In the genomic region with DNA sequence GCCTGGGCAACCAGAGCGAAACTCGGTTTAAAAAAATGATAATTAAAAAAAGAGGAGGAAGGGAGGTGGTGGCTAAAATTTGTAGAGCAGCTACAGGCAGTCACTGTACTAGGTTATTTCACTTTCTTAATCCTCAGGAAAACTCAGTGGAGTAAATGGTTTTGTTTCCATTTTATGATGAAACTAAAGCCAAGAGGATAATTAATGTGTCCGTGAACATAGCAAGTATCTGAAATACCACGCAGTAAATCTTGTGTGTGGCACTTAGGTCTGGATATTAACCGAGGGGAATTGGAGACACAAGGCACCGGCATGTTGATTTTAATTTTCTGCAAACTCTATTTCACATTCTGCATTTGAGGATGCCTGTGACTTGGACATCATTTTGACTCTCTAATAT, we compare ENCODE assay signal across 23 cellular contexts.
"Had no signal": no experiment of that assay in that cellular context is flagged by ENCODE, and none has a peak within 500 bp of the region (broad histone marks: within the 10 kb centered on the region; RNA-seq: fewer than 3 reads in every experiment).

No MANE protein-coding gene starts in this region.

- DNase-seq: dermis blood vessel endothelial cell; effector memory CD4-positive, alpha-beta T cell; erythroblast; hypothalamus; immature natural killer cell; islet precursor cell; kidney glomerular epithelial cell; left colon; left ventricle myocardium superior; lower lobe of right lung; natural killer cell; occipital lobe; psoas muscle; right cardiac atrium; stimulated activated naive CD4-positive, alpha-beta T cell; stimulated activated naive CD8-positive, alpha-beta T cell treated with anti-CD3 and anti-CD28 coated beads, Interleukin-15, amount 100 ng/mL, for 72 hours; transverse colon had no signal

- ATAC-seq: left colon, left ventricle myocardium superior, lower lobe of right lung, natural killer cell, psoas muscle, right cardiac atrium had no signal

- H3K9me3 Mint-ChIP-seq: immature natural killer cell; natural killer cell; stimulated activated naive CD8-positive, alpha-beta T cell treated with anti-CD3 and anti-CD28 coated beads, Interleukin-15, amount 100 ng/mL, for 72 hours had no signal

- H3K36me3 ChIP-seq: lower lobe of right lung, ovary, spleen, suprapubic skin, transverse colon, vagina had no signal

- H3K27me3 ChIP-seq: ovary, suprapubic skin, transverse colon, vagina had no signal

- H3K27ac Mint-ChIP-seq: immature natural killer cell; natural killer cell; stimulated activated naive CD8-positive, alpha-beta T cell treated with anti-CD3 and anti-CD28 coated beads, Interleukin-15, amount 100 ng/mL, for 72 hours had no signal

- H3K9me3 ChIP-seq: lower lobe of right lung, ovary, psoas muscle, spleen, suprapubic skin, transverse colon, vagina had no signal

- H3K36me3 Mint-ChIP-seq: immature natural killer cell, natural killer cell had no signal

- H3K4me3 Mint-ChIP-seq: immature natural killer cell; natural killer cell; stimulated activated naive CD8-positive, alpha-beta T cell treated with anti-CD3 and anti-CD28 coated beads, Interleukin-15, amount 100 ng/mL, for 72 hours had no signal

- H3K4me1 Mint-ChIP-seq: natural killer cell; stimulated activated naive CD8-positive, alpha-beta T cell treated with anti-CD3 and anti-CD28 coated beads, Interleukin-15, amount 100 ng/mL, for 72 hours had no signal

- H3K4me1 ChIP-seq: psoas muscle had no signal

- H3K27ac ChIP-seq: coronary artery, lower lobe of right lung, ovary, psoas muscle, spleen, suprapubic skin, transverse colon, vagina had no signal

- H3K4me3 ChIP-seq: coronary artery, lower lobe of right lung, ovary, psoas muscle, skin epidermis, spleen, suprapubic skin, transverse colon, vagina had no signal
